10 cellular contexts compared by ENCODE assay signal in genomic region chr11:59822989-59823566, GRCh38. TPM values are rescaled to one million over a fixed set of nuclear protein-coding genes. Genes with fewer than 3 reads are reported as not detected.
DNase-seq lines count a peak whose midpoint lies in the region; ATAC-seq and TF ChIP-seq lines count a peak whose summit lies in the region.
"Had no signal": no experiment of that assay in that cellular context is flagged by ENCODE, and none has a peak within 500 bp of the region (broad histone marks: within the 10 kb centered on the region; RNA-seq: fewer than 3 reads in every experiment).

No MANE protein-coding gene starts in this region.

- no peak for TF ChIP-seq POLR2A in HCT116 (IDR thresholded peaks at IDR 0.05; ENCODE audit: borderline replicate concordance, extremely low read depth, insufficient read depth, insufficient read length)

- TF ChIP-seq CTCF in AG04450 (IDR thresholded peaks at IDR 0.05; ENCODE audit: low read depth, low read length) (peak; percentile 57), GM10248 (IDR thresholded peaks at IDR 0.05; ENCODE audit: control extremely low read depth, extremely low read depth, low read depth, missing control alignments) (peak; percentile 63), HCT116 (IDR thresholded peaks at IDR 0.05 in 2 of 3, conservative IDR thresholded peaks at IDR 0.05 in 1 of 3; ENCODE audit: borderline replicate concordance in 1 of 3, insufficient read depth in 1 of 3, low read depth in 2 of 3, low read length in 2 of 3) (peak; percentile 63 to 90 (median 87))

- ATAC-seq in HCT116 (peak; percentile 99), HG02973 (IDR thresholded peaks at IDR 0.05; ENCODE audit: unreplicated experiment) (no peak)
- ATAC-seq in effector memory CD8-positive, alpha-beta T cell (replicated peaks): peak; percentile 81

- H3K4me1 Mint-ChIP-seq in effector memory CD8-positive, alpha-beta T cell (ENCODE audit: low read depth in 2 of 2): peaks cover 1 to 6% of the 10 kb centered on the region in 2 donors

- peak overlapping the region; percentile 90 for H2AFZ ChIP-seq in HCT116 (ENCODE audit: low read depth, low read length, poor library complexity, severe bottlenecking)

- TF ChIP-seq RAD21 in HCT116 (IDR thresholded peaks at IDR 0.05; ENCODE audit: low read depth): peak; percentile 94

- H3K27me3 ChIP-seq in AG04450 (ENCODE audit: control insufficient read depth, insufficient read depth, low read length) (peaks cover 2% of the 10 kb centered on the region), HCT116 (ENCODE audit: insufficient read depth, low read length) (no peaks in the 10 kb centered on the region)

- H3K4me2 ChIP-seq in HCT116 (ENCODE audit: low read length): peak overlapping the region; percentile 47

- intact Hi-C loops in HCT116 (cut with micrococcal nuclease): loop anchor here (1.0 to 5.0 kb wide), 4 partner anchors 96 to 428 kb away; no protein-coding TSS in a partner anchor

- H3K27me3 Mint-ChIP-seq in effector memory CD8-positive, alpha-beta T cell: peaks cover 18 to 28% of the 10 kb centered on the region in 2 donors

- H3K27ac Mint-ChIP-seq in effector memory CD8-positive, alpha-beta T cell: no peak overlapping the region

- H3K4me1 ChIP-seq in HCT116 (ENCODE audit: control insufficient read depth in 1 of 2, insufficient read depth in 2 of 2, low read length in 2 of 2): peaks cover 0 to 4% of the 10 kb centered on the region in 2 experiments; a peak in 1 of 4 replicates
- H3K4me1 ChIP-seq: SJSA1 had no signal

- H3K9ac ChIP-seq in HCT116 (ENCODE audit: low read length): no peak overlapping the region

- H3K9me3 Mint-ChIP-seq in effector memory CD8-positive, alpha-beta T cell: no peaks in the 10 kb centered on the region

- no peak overlapping the region for H3K4me3 Mint-ChIP-seq in effector memory CD8-positive, alpha-beta T cell

- DNase-seq in AG04450 (ENCODE audit: low read depth, low spot score): peak; percentile 13
- DNase-seq in GM10248 (ENCODE audit: extremely low spot score): peak; percentile 49
- DNase-seq in HCT116 (ENCODE audit: low read depth, low spot score): peak; percentile 69
- peak; percentile 61 for DNase-seq in LoVo (ENCODE audit: low spot score)
- peak; percentile 23 for DNase-seq in SK-N-DZ (ENCODE audit: low spot score)
- DNase-seq in effector memory CD8-positive, alpha-beta T cell: peak in 1 of 3 experiments; percentile 20
- peak; percentile 35 for DNase-seq in midbrain (lab: John Stamatoyannopoulos, UW)

- H3K79me2 ChIP-seq in HCT116 (ENCODE audit: insufficient read depth, low read length): no peaks in the 10 kb centered on the region

- no peaks in the 10 kb centered on the region for H3K36me3 Mint-ChIP-seq in effector memory CD8-positive, alpha-beta T cell (ENCODE audit: insufficient read depth)

- RAD21 ChIA-PET in HCT116 (lab: Charles Lee; ENCODE audit: low non-redundant PET in 1 of 2, low total read pairs in 2 of 2, uncharacterized antibody in 2 of 2, unreplicated experiment in 2 of 2): interaction anchor here (0.6 to 1.0 kb wide), 4 partner anchors 96 to 428 kb away, joined by 3 to 9 read pairs (median 4); no protein-coding TSS in a partner anchor

- no peaks in the 10 kb centered on the region for H3K9me2 ChIP-seq in HCT116 (ENCODE audit: insufficient read depth)

- H3K27ac ChIP-seq in AG04450 (ENCODE audit: low read depth, low read length) (no peak overlapping the region), HCT116 (ENCODE audit: low read depth, low read length) (no peak overlapping the region)
- H3K27ac ChIP-seq: SJSA1, skin epidermis had no signal

- H3K9me3 ChIP-seq in AG04450 (ENCODE audit: control insufficient read depth, insufficient read depth, low read length) (no peaks in the 10 kb centered on the region), HCT116 (ENCODE audit: control insufficient read depth in 1 of 2, insufficient read depth in 1 of 2, low read depth in 1 of 2, low read length in 2 of 2) (no peaks in the 10 kb centered on the region)
- H3K9me3 ChIP-seq: SJSA1 had no signal

- H4K20me1 ChIP-seq in HCT116 (ENCODE audit: insufficient read depth): no peaks in the 10 kb centered on the region

- H3K36me3 ChIP-seq in HCT116 (ENCODE audit: control insufficient read depth in 1 of 2, insufficient read depth in 2 of 2, low read length in 2 of 2): no peaks in the 10 kb centered on the region
- H3K36me3 ChIP-seq: SJSA1 had no signal

- no TSS peak for BruUV-seq in HCT116 (replicated peaks; lab: Mats Ljungman, UMichigan)

- no peak overlapping the region for H3K4me3 ChIP-seq in AG04450 (ENCODE audit: low read depth, low read length)
- no peak overlapping the region for H3K4me3 ChIP-seq in HCT116 (replicated peaks in 1 of 2; ENCODE audit: low read depth in 1 of 2, low read length in 2 of 2)
- H3K4me3 ChIP-seq: SJSA1, skin epidermis had no signal

- POLR2A ChIA-PET in AG04450 (lab: Yijun Ruan, JAX) (no interaction called here), GM10248 (lab: Yijun Ruan, JAX) (no interaction called here), HCT116 (lab: Charles Lee) (no interaction called here)

- CTCF ChIA-PET in AG04450 (lab: Charles Lee): interaction anchor here (0.7 to 1.3 kb wide), 5 partner anchors 9 to 940 kb away, joined by 3 to 13 read pairs (median 3); no protein-coding TSS in a partner anchor
- CTCF ChIA-PET in GM10248 (lab: Yijun Ruan, JAX): interaction anchor here (0.7 to 1.4 kb wide), 14 partner anchors 9 to 795 kb away, joined by 3 to 10 read pairs (median 3); partner anchors contain the start of gene MRPL16
- CTCF ChIA-PET in HCT116 (lab: Charles Lee): interaction anchor here (0.6 to 1.3 kb wide), 5 partner anchors 9 to 428 kb away, joined by 3 to 37 read pairs (median 4); no protein-coding TSS in a partner anchor

TF ChIP-seq in HCT116, 20 proteins besides CTCF, POLR2A, EP300 and RAD21:
- no peak for TF ChIP-seq ELF1 (IDR thresholded peaks at IDR 0.05; ENCODE audit: borderline replicate concordance, low read depth)
- peak; percentile 88 for TF ChIP-seq CEBPB (IDR thresholded peaks at IDR 0.05; ENCODE audit: low read depth)

RNA-seq across cellular contexts. Expression of gene MRPL16, which starts 12.5 kb away (rescaled TPM):
- 65.0 and 72.3 TPM in 2 replicates for polyA plus RNA-seq in AG04450 (2011; rRNA removed)
- 29.6 and 32.8 TPM in 2 replicates for polyA minus RNA-seq in AG04450 (2011; rRNA and poly(A)+ RNA removed)
- 61.0 TPM for total RNA-seq in HCT116 (2021; ENCODE audit: unreplicated experiment)
- polyA plus RNA-seq in HCT116 (2012): 37.7 and 50.6 TPM in 2 replicates
- polyA plus RNA-seq in SK-N-DZ (2014; cell fraction: cytosol; rRNA removed): 42.8 and 56.6 TPM in 2 replicates
- 31.6 and 32.3 TPM in 2 replicates for polyA plus RNA-seq in SK-N-DZ (2014; cell fraction: nucleus; rRNA removed)

RNA-seq across cellular contexts. Expression of gene CBLIF, which starts 22.2 kb away (rescaled TPM):
- not detected in 2 replicates for polyA plus RNA-seq in AG04450 (2011; rRNA removed)
- polyA minus RNA-seq in AG04450 (2011; rRNA and poly(A)+ RNA removed): not detected in 2 replicates
- not detected for total RNA-seq in HCT116 (2021; ENCODE audit: unreplicated experiment)
- polyA plus RNA-seq in HCT116 (2012): not detected in 2 replicates
- polyA plus RNA-seq in SK-N-DZ (2014; cell fraction: cytosol; rRNA removed): not detected in 2 replicates
- not detected in 2 replicates for polyA plus RNA-seq in SK-N-DZ (2014; cell fraction: nucleus; rRNA removed)
- total RNA-seq: SJSA1 had no signal

RNA-seq across cellular contexts. Expression of gene TCN1, which starts 43.2 kb away (rescaled TPM):
- polyA plus RNA-seq in AG04450 (2011; rRNA removed): not detected in 2 replicates
- not detected in 2 replicates for polyA minus RNA-seq in AG04450 (2011; rRNA and poly(A)+ RNA removed)
- 1.7 TPM for total RNA-seq in HCT116 (2021; ENCODE audit: unreplicated experiment)
- polyA plus RNA-seq in HCT116 (2012): 1.6 and 1.8 TPM in 2 replicates
- polyA plus RNA-seq in SK-N-DZ (2014; cell fraction: cytosol; rRNA removed): not detected in 2 replicates
- not detected in 2 replicates for polyA plus RNA-seq in SK-N-DZ (2014; cell fraction: nucleus; rRNA removed)
- total RNA-seq: SJSA1 had no signal

RNA-seq across cellular contexts. Expression of gene OOSP3, which starts 55.5 kb away (rescaled TPM):
- polyA plus RNA-seq in AG04450 (2011; rRNA removed): not detected in 2 replicates
- not detected in 2 replicates for polyA minus RNA-seq in AG04450 (2011; rRNA and poly(A)+ RNA removed)
- total RNA-seq in HCT116 (2021; ENCODE audit: unreplicated experiment): not detected
- not detected in 2 replicates for polyA plus RNA-seq in HCT116 (2012)
- polyA plus RNA-seq in SK-N-DZ (2014; cell fraction: cytosol; rRNA removed): not detected in 2 replicates
- not detected in 2 replicates for polyA plus RNA-seq in SK-N-DZ (2014; cell fraction: nucleus; rRNA removed)
- total RNA-seq: SJSA1 had no signal
